Comparison of ENCODE assay signal across 12 cellular contexts in the genomic region with DNA sequence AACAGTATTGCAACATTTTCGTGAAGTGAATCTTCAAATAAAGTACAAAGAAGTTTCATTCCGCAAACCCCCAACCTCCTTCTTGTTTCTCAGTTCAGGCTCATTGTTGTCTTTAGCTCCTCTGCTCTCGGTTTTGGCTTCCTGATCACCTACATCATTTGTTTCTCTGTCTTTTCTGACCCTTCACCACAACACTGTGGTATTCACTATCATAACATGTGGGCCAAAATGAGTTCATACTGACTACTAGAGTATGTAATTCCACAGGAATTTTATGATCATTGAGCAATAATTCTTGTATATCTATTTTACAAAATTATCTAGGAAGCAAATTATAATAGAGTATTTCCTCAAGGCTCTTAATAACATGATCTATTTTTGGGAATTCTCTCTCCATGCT.
DNase-seq lines count a peak whose midpoint lies in the region; ATAC-seq and TF ChIP-seq lines count a peak whose summit lies in the region.
"Had no signal": no experiment of that assay in that cellular context is flagged by ENCODE, and none has a peak within 500 bp of the region (broad histone marks: within the 10 kb centered on the region; RNA-seq: fewer than 3 reads in every experiment).

No MANE protein-coding gene starts in this region.

- no peaks in the 10 kb centered on the region for H3K27me3 ChIP-seq in uterus
- H3K27me3 ChIP-seq: upper lobe of right lung had no signal

- TF ChIP-seq CTCF in fibroblast of villous mesenchyme (IDR thresholded peaks at IDR 0.05; ENCODE audit: insufficient read depth, low read depth, low read length) (no peak), uterus (IDR thresholded peaks at IDR 0.05) (no peak)

- DNase-seq in activated CD4-positive, alpha-beta T cell treated with anti-CD3 and anti-CD28 coated beads, Interleukin-2, amount 10 ng/mL, durations not matched to agents 24 days and 14 days = peak; percentile 20
- no peak for DNase-seq in activated CD4-positive, alpha-beta T cell treated with anti-CD3 and anti-CD28 coated beads for 48 hours
- DNase-seq in RPMI7951 (ENCODE audit: low read depth) (peak; percentile 47), fibroblast of villous mesenchyme (ENCODE audit: low read depth) (peak; percentile 79), uterus (peak in 1 of 2 donors; percentile 23)
- no peak for DNase-seq in activated naive CD4-positive, alpha-beta T cell treated with anti-CD3 and anti-CD28 coated beads for 36 hours
- DNase-seq in activated CD4-positive, alpha-beta T cell treated with anti-CD3 and anti-CD28 coated beads, Interleukin-2, amount 50 U/mL, for 48 hours = no peak
- DNase-seq: activated effector memory CD4-positive, alpha-beta T cell treated with anti-CD3 and anti-CD28 coated beads, Interleukin-2, amount 50 U/mL, for 16 hours; NCI-H774; stimulated activated CD4-positive, alpha-beta T cell treated with anti-CD3 and anti-CD28 coated beads, Interleukin-2, amount 100 ng/mL, for 48 hours; upper lobe of right lung had no signal

- no peak for ATAC-seq in HG03469 (IDR thresholded peaks at IDR 0.05; ENCODE audit: unreplicated experiment)
- ATAC-seq: upper lobe of right lung had no signal

- H3K27me3 Mint-ChIP-seq in activated CD4-positive, alpha-beta T cell treated with anti-CD3 and anti-CD28 coated beads, Interleukin-2, amount 10 ng/mL, durations not matched to agents 24 days and 14 days = no peaks in the 10 kb centered on the region
- no peaks in the 10 kb centered on the region for H3K27me3 Mint-ChIP-seq in activated naive CD4-positive, alpha-beta T cell treated with anti-CD3 and anti-CD28 coated beads for 36 hours (ENCODE audit: low read depth)

- no peaks in the 10 kb centered on the region for H3K4me1 Mint-ChIP-seq in activated CD4-positive, alpha-beta T cell treated with anti-CD3 and anti-CD28 coated beads, Interleukin-2, amount 10 ng/mL, durations not matched to agents 24 days and 14 days
- H3K4me1 Mint-ChIP-seq in activated naive CD4-positive, alpha-beta T cell treated with anti-CD3 and anti-CD28 coated beads for 36 hours (ENCODE audit: low read depth) = no peaks in the 10 kb centered on the region

- peaks cover 0 to 5% of the 10 kb centered on the region in 2 donors for H3K4me1 ChIP-seq in uterus

- no peak for TF ChIP-seq POLR2A in uterus (IDR thresholded peaks at IDR 0.05)

- H3K9me3 ChIP-seq in uterus = no peaks in the 10 kb centered on the region
- H3K9me3 ChIP-seq: upper lobe of right lung had no signal

- CTCF ChIA-PET in activated naive CD4-positive, alpha-beta T cell treated with anti-CD3 and anti-CD28 coated beads for 36 hours (lab: Charles Lee) = no interaction called here

- H3K4me3 ChIP-seq in fibroblast of villous mesenchyme (ENCODE audit: low read depth, low read length) = no peak overlapping the region
- H3K4me3 ChIP-seq in uterus = no peak overlapping the region
- H3K4me3 ChIP-seq: upper lobe of right lung had no signal

- H3K27ac Mint-ChIP-seq in activated CD4-positive, alpha-beta T cell treated with anti-CD3 and anti-CD28 coated beads, Interleukin-2, amount 10 ng/mL, durations not matched to agents 24 days and 14 days = no peak overlapping the region
- H3K27ac Mint-ChIP-seq in activated naive CD4-positive, alpha-beta T cell treated with anti-CD3 and anti-CD28 coated beads for 36 hours = no peak overlapping the region

- no peak overlapping the region for H3K4me3 Mint-ChIP-seq in activated CD4-positive, alpha-beta T cell treated with anti-CD3 and anti-CD28 coated beads, Interleukin-2, amount 10 ng/mL, durations not matched to agents 24 days and 14 days
- no peak overlapping the region for H3K4me3 Mint-ChIP-seq in activated naive CD4-positive, alpha-beta T cell treated with anti-CD3 and anti-CD28 coated beads for 36 hours

- intact Hi-C loops in activated CD4-positive, alpha-beta T cell treated with anti-CD3 and anti-CD28 coated beads, Interleukin-2, amount 10 ng/mL, durations not matched to agents 24 days and 14 days (cut with micrococcal nuclease) = no loop called here
- intact Hi-C loops in uterus (cut with DNase I; ENCODE audit: low total_unique reads) = no loop called here
- intact Hi-C loops in activated naive CD4-positive, alpha-beta T cell treated with anti-CD3 and anti-CD28 coated beads for 36 hours (cut with micrococcal nuclease) = no loop called here

- H3K36me3 ChIP-seq in uterus = no peaks in the 10 kb centered on the region
- H3K36me3 ChIP-seq: upper lobe of right lung had no signal

- H3K9me3 Mint-ChIP-seq in activated CD4-positive, alpha-beta T cell treated with anti-CD3 and anti-CD28 coated beads, Interleukin-2, amount 10 ng/mL, durations not matched to agents 24 days and 14 days = no peaks in the 10 kb centered on the region
- H3K9me3 Mint-ChIP-seq in activated naive CD4-positive, alpha-beta T cell treated with anti-CD3 and anti-CD28 coated beads for 36 hours = no peaks in the 10 kb centered on the region

- H3K27ac ChIP-seq in uterus = peak overlapping the region; percentile 63 to 72
- H3K27ac ChIP-seq: upper lobe of right lung had no signal

- no peaks in the 10 kb centered on the region for H3K36me3 Mint-ChIP-seq in activated CD4-positive, alpha-beta T cell treated with anti-CD3 and anti-CD28 coated beads, Interleukin-2, amount 10 ng/mL, durations not matched to agents 24 days and 14 days (ENCODE audit: low read depth)
- no peaks in the 10 kb centered on the region for H3K36me3 Mint-ChIP-seq in activated naive CD4-positive, alpha-beta T cell treated with anti-CD3 and anti-CD28 coated beads for 36 hours (ENCODE audit: low read depth)

Comparison
In these comparisons a context has a peak if more than half of its experiments do, and no peak if none do; other contexts are left out.
1. DNase-seq: peak in activated CD4-positive, alpha-beta T cell treated with anti-CD3 and anti-CD28 coated beads, Interleukin-2, amount 10 ng/mL, durations not matched to agents 24 days and 14 days (single experiment), RPMI7951 (single experiment) and fibroblast of villous mesenchyme (single experiment); none in activated CD4-positive, alpha-beta T cell treated with anti-CD3 and anti-CD28 coated beads for 48 hours (single experiment), activated naive CD4-positive, alpha-beta T cell treated with anti-CD3 and anti-CD28 coated beads for 36 hours (single experiment) and activated CD4-positive, alpha-beta T cell treated with anti-CD3 and anti-CD28 coated beads, Interleukin-2, amount 50 U/mL, for 48 hours (0 of 2).